ENCODE assay signal across 8 cellular contexts in the genomic region with DNA sequence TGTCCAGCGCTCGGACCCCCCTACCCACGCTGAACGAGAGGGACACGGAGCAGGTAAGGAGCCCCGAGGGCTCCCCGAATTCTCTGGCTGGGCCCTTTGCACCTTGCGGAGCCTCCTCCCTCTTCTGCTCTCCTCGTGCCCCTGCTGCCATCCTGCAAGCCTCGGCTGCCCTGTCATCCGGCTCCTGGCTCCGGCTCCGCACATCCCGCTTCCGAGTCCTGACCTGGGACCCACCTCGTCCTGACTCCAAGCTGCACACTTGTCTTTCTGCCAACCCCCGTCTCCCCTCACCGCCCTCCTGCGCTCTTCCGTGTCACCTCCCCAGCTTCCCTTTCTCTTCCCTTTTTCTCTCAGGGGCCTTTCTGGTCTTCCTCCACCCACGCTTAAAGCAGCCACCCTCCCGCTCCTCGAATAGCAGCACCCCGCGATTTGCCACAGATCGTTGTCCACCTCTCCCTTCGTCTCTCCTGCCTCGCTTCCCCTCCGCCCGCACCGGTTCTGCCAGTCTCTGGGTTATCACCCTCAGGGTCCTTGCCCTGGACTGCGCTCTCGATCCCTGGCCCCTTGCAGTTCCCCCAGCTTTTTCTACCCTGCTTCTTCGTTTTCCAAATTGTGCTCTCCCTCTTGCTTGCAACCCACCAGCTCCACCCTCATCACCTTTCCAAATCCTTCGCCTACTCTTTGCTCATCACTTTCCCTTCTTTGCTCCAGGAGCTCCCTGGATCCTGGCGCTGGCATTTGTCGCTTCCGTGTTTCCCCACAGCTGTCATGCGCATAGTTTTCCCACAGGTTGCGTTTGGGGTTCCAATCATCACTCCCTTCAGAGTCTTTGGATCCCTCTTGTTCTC. TPM values are rescaled to one million over a fixed set of nuclear protein-coding genes. Genes with fewer than 3 reads are reported as not detected.
DNase-seq lines count a peak whose midpoint lies in the region; ATAC-seq and TF ChIP-seq lines count a peak whose summit lies in the region.

No MANE protein-coding gene starts in this region.

- H3K36me3 Mint-ChIP-seq in naive thymus-derived CD4-positive, alpha-beta T cell, result peaks cover 0 to 21% (median 6%) of the 10 kb centered on the region in 5 donors

- H3K4me1 ChIP-seq in endocrine pancreas (ENCODE audit: control insufficient read depth, insufficient read depth, low read length) (peaks cover 5% of the 10 kb centered on the region), uterus (peaks cover 0 to 8% of the 10 kb centered on the region in 2 donors)
- H3K4me1 ChIP-seq in naive thymus-derived CD4-positive, alpha-beta T cell (ENCODE audit: control insufficient read depth in 2 of 2, insufficient read depth in 2 of 2, low read length in 2 of 2), result peaks cover 35 to 37% of the 10 kb centered on the region in 2 donors

- H3K9me3 Mint-ChIP-seq in naive thymus-derived CD4-positive, alpha-beta T cell, result peaks cover 0 to 2% (median 0%) of the 10 kb centered on the region in 11 donors

- H3K27ac ChIP-seq in HL-60 (replicated peaks), result peak overlapping the region; percentile 86
- peak overlapping the region; percentile 80 for H3K27ac ChIP-seq in WERI-Rb-1
- H3K27ac ChIP-seq in naive thymus-derived CD4-positive, alpha-beta T cell (ENCODE audit: low read depth, low read length), result peak overlapping the region; percentile 94
- H3K27ac ChIP-seq in uterus, result peak overlapping the region; percentile 90 to 94

- intact Hi-C loops in naive thymus-derived CD4-positive, alpha-beta T cell (cut with micrococcal nuclease), result loop anchor here (1.0 to 5.0 kb wide), 13 partner anchors 12 to 1872 kb away; partner anchors contain the start of genes CATSPERZ (in 1 of the 2), FTH1 (in 1 of the 2), HNRNPUL2 (in 1 of the 2) and MACROD1 (in 1 of the 2)
- intact Hi-C loops in uterus (cut with DNase I; ENCODE audit: low total_unique reads), result loop anchor here (2.0 to 10.0 kb wide), 2 partner anchors 107 to 305 kb away; no protein-coding TSS in a partner anchor

- TF ChIP-seq POLR2A in uterus (IDR thresholded peaks at IDR 0.05), result no peak

- CTCF ChIA-PET in naive thymus-derived CD4-positive, alpha-beta T cell (lab: Charles Lee), result interaction anchor here (0.6 to 5.7 kb wide), 10 partner anchors 11 to 105 kb away, joined by 3 to 148 read pairs (median 4); no protein-coding TSS in a partner anchor

- peak overlapping the region; percentile 77 for H3K4me3 ChIP-seq in HL-60 (replicated peaks; ENCODE audit: insufficient read depth, low read length)
- peak overlapping the region; percentile 53 for H3K4me3 ChIP-seq in WERI-Rb-1 (ENCODE audit: low read depth, low read length)
- H3K4me3 ChIP-seq in endocrine pancreas (ENCODE audit: control insufficient read depth, insufficient read depth, low read length), result peak overlapping the region; percentile 79
- H3K4me3 ChIP-seq in naive thymus-derived CD4-positive, alpha-beta T cell (ENCODE audit: low read length), result peak overlapping the region; percentile 87
- H3K4me3 ChIP-seq in uterus, result peak overlapping the region; percentile 79 to 97

- peak overlapping the region; percentile 74 to 93 (median 83) for H3K27ac Mint-ChIP-seq in naive thymus-derived CD4-positive, alpha-beta T cell

- no peak for ATAC-seq in naive thymus-derived CD4-positive, alpha-beta T cell

- peak overlapping the region; percentile 86 to 99 (median 90) for H3K4me3 Mint-ChIP-seq in naive thymus-derived CD4-positive, alpha-beta T cell

- DNase-seq in NCI-H1417 (lab: John Stamatoyannopoulos, UW), result peak; percentile 29 to 52 (median 43)
- DNase-seq in NCI-H1417 treated with DMSO at 0.1 percent for 48 hours (lab: John Stamatoyannopoulos, UW), result no peak
- peak; percentile 60 to 83 for DNase-seq in HL-60 (ENCODE audit: low read depth in 1 of 2, low spot score in 1 of 2)
- DNase-seq in WERI-Rb-1, result peak; percentile 25
- peak in 5 of 9 donors; percentile 8 to 51 (median 24) for DNase-seq in naive thymus-derived CD4-positive, alpha-beta T cell
- DNase-seq in uterus, result peak; percentile 27 to 42
- no peak for DNase-seq in NCI-H1105 (lab: John Stamatoyannopoulos, UW)

- no peaks in the 10 kb centered on the region for H3K27me3 Mint-ChIP-seq in naive thymus-derived CD4-positive, alpha-beta T cell

- POLR2A ChIA-PET in naive thymus-derived CD4-positive, alpha-beta T cell (lab: Charles Lee), result interaction anchor here (0.9 to 4.2 kb wide), 11 partner anchors 23 to 146 kb away, joined by 3 to 32 read pairs (median 4); no protein-coding TSS in a partner anchor

- H3K36me3 ChIP-seq in WERI-Rb-1 (peaks cover 19% of the 10 kb centered on the region), endocrine pancreas (ENCODE audit: control insufficient read depth, insufficient read depth, low read length) (no peaks in the 10 kb centered on the region), uterus (no peaks in the 10 kb centered on the region)
- peaks cover 0 to 19% (median 5%) of the 10 kb centered on the region in 3 experiments for H3K36me3 ChIP-seq in naive thymus-derived CD4-positive, alpha-beta T cell (ENCODE audit: control insufficient read depth in 2 of 3, insufficient read depth in 3 of 3, low read length in 3 of 3)

- H3K9ac ChIP-seq in endocrine pancreas (ENCODE audit: control insufficient read depth, insufficient read depth, low read length), result peak overlapping the region; percentile 94

- H3K27me3 ChIP-seq in HL-60 (ENCODE audit: insufficient read depth, poor library complexity, severe bottlenecking) (no peaks in the 10 kb centered on the region), WERI-Rb-1 (ENCODE audit: insufficient read depth, low read depth, severe bottlenecking) (no peaks in the 10 kb centered on the region), endocrine pancreas (ENCODE audit: control insufficient read depth, insufficient read depth, low read length) (no peaks in the 10 kb centered on the region), uterus (no peaks in the 10 kb centered on the region)
- no peaks in the 10 kb centered on the region for H3K27me3 ChIP-seq in naive thymus-derived CD4-positive, alpha-beta T cell (ENCODE audit: control insufficient read depth in 2 of 2, insufficient read depth in 2 of 2, low read length in 2 of 2)

- H3K9me3 ChIP-seq in WERI-Rb-1 (ENCODE audit: severe bottlenecking) (no peaks in the 10 kb centered on the region), endocrine pancreas (ENCODE audit: control insufficient read depth, low read length) (no peaks in the 10 kb centered on the region), uterus (no peaks in the 10 kb centered on the region)
- H3K9me3 ChIP-seq in naive thymus-derived CD4-positive, alpha-beta T cell (ENCODE audit: control insufficient read depth in 2 of 3, low read length in 3 of 3), result no peaks in the 10 kb centered on the region

- peaks cover 47 to 64% (median 60%) of the 10 kb centered on the region in 7 donors for H3K4me1 Mint-ChIP-seq in naive thymus-derived CD4-positive, alpha-beta T cell

- TF ChIP-seq CTCF in HL-60 (IDR thresholded peaks at IDR 0.05; ENCODE audit: insufficient read depth, low read length), result no peak
- no peak for TF ChIP-seq CTCF in WERI-Rb-1 (IDR thresholded peaks at IDR 0.05; ENCODE audit: low read depth, low read length)
- no peak for TF ChIP-seq CTCF in uterus (IDR thresholded peaks at IDR 0.05)

RNA-seq across cellular contexts. Expression of gene MARK2, which starts 0.8 kb away (rescaled TPM):
- 10 to 100 TPM; 42.3 to 69.1 (median 56.8) TPM for total RNA-seq in naive thymus-derived CD4-positive, alpha-beta T cell
- polyA plus RNA-seq in naive thymus-derived CD4-positive, alpha-beta T cell, result 10 to 100 TPM; 29.4 to 64.5 TPM
- 10 to 100 TPM in 3 of 4 donors, 1 to 10 TPM in 1; 6.9 to 36.5 (median 17.7) TPM for total RNA-seq in uterus

RNA-seq across cellular contexts. Expression of gene SPINDOC, which starts 26.5 kb away (rescaled TPM):
- total RNA-seq in naive thymus-derived CD4-positive, alpha-beta T cell, result 10 to 100 TPM in 2 of 5 experiments, 1 to 10 TPM in 3; 6.6 to 42.2 (median 9.3) TPM
- polyA plus RNA-seq in naive thymus-derived CD4-positive, alpha-beta T cell, result under 1 TPM; 0.22 to 0.53 TPM
- total RNA-seq in uterus, result 10 to 100 TPM in 2 of 4 donors, 1 to 10 TPM in 2; 1.3 to 28.7 (median 10.6) TPM

Comparison
In these comparisons a context has a peak if more than half of its experiments do, and no peak if none do; other contexts are left out.
1. DNase-seq: peak in NCI-H1417 (3 of 3), HL-60 (2 of 2), WERI-Rb-1 (single experiment), naive thymus-derived CD4-positive, alpha-beta T cell (5 of 9) and uterus (2 of 2); none in NCI-H1417 treated with DMSO at 0.1 percent for 48 hours (single experiment) and NCI-H1105 (single experiment).
2. Peak in every context shown above with its lines, with median percentiles within 50 percentile points of each other: H3K27ac ChIP-seq and H3K4me3 ChIP-seq.